Comparison of ENCODE assay signal across 14 cellular contexts in the genomic region with DNA sequence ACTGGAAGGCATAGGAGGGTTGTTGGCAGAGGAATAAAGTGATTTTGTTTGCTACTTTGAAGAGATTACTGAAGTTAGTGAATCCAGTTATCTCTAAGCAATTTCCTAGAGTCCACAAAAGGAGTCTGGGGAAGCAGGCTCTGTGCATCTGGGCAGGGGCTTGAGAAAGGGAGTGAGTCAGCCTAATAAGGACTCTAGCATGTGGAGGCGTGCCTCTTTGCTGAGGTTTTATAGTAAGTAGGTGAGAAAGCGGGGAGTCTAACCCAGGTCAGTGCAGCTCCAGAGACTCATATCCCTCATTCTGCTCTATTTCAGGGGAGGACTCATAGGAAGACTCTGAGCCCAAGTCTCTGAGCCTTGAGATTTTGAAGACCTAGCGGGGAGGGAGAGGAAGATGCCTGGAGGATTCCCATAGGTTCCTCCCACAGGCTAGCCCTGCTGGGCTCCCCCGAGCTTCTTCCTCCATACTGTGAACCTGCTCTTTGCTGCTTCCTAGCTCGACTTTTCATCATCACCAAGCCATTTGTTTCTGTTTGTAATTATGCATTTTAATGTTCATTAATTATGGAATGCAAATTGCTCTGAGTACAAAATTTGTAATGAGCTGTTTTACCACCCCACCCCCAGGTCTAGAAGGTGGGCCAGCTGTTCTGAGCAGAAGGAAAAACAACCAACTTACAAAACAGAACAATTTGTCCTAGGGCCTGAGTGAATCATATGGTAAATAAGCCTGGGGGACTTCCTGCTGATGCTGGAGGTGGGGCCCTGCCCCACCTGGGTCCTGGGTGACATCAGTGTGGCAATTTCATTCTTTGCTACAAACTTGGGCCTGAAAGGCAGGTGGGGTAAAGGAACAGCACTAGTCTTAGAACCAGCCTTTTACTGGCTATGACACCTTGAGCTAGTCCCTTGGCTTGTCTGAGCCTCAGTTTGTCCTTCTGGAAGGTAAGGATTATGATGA.
DNase-seq lines count a peak whose midpoint lies in the region; TF ChIP-seq lines count a peak whose summit lies in the region.
"Had no signal": no experiment of that assay in that cellular context is flagged by ENCODE, and none has a peak within 500 bp of the region (broad histone marks: within the 10 kb centered on the region; RNA-seq: fewer than 3 reads in every experiment).

No MANE protein-coding gene starts in this region.

- WGBS in smooth muscle cell (ENCODE audit: low lambda C conversion rate) = 26% methylated on average over 5 of the region's 5 CpGs

- H3K27ac ChIP-seq in HUES6 (ENCODE audit: low read depth, low read length) (peak overlapping the region; percentile 72), SJCRH30 (peak overlapping the region; percentile 64), iPS-18a (ENCODE audit: low read length) (no peak overlapping the region), smooth muscle cell (ENCODE audit: low read depth) (peak overlapping the region; percentile 70)
- H3K27ac ChIP-seq: C4-2B had no signal

- H3K36me3 ChIP-seq in HUES6 (ENCODE audit: control insufficient read depth, insufficient read depth, low read length) (peaks cover 4% of the 10 kb centered on the region; the same call in 1 of the 2 replicates), SJCRH30 (peaks cover 6% of the 10 kb centered on the region; the same call in 1 of the 2 replicates), iPS-18a (ENCODE audit: control insufficient read depth, low read depth, low read length) (no peaks in the 10 kb centered on the region), smooth muscle cell (ENCODE audit: low read depth) (no peaks in the 10 kb centered on the region)

- TF ChIP-seq CTCF in smooth muscle cell (IDR thresholded peaks at IDR 0.05; ENCODE audit: borderline replicate concordance, insufficient read depth, poor library complexity, severe bottlenecking) = no peak

- in situ Hi-C loops in G401 (cut with HindIII; ENCODE audit: low sequenced_read_pairs) = no loop called here

- DNase-seq in SJCRH30 (peak; percentile 40 to 66), smooth muscle cell (lab: John Stamatoyannopoulos, UW; ENCODE audit: unreplicated experiment) (no peak), NCI-H2227 treated with DMSO at 0.1 percent for 48 hours (lab: John Stamatoyannopoulos, UW) (no peak), G401 (ENCODE audit: low spot score) (no peak)
- no peak for DNase-seq in effector CD4-positive, alpha-beta T cell
- DNase-seq: activated CD4-positive, alpha-beta T cell treated with anti-CD3 and anti-CD28 coated beads for 1 hour; activated naive CD8-positive, alpha-beta T cell treated with anti-CD3 and anti-CD28 coated beads, Interleukin-2, amount 50 U/mL, for 24 hours; naive B cell; NCI-H2029; right cardiac atrium; stimulated activated naive CD8-positive, alpha-beta T cell treated with anti-CD3 and anti-CD28 coated beads, Interleukin-15, Interleukin-2, amounts not matched to agents 100 U/mL and 50 U/mL, for 24 hours had no signal

- H2AFZ ChIP-seq in smooth muscle cell (ENCODE audit: low read depth) = no peak overlapping the region

- H3K9ac ChIP-seq in HUES6 (ENCODE audit: low read length) = peak overlapping the region; percentile 29
- H3K9ac ChIP-seq in iPS-18a (ENCODE audit: low read length) = no peak overlapping the region
- no peak overlapping the region for H3K9ac ChIP-seq in smooth muscle cell (ENCODE audit: low read depth)

- H3F3A ChIP-seq in smooth muscle cell (ENCODE audit: low read depth) = peaks cover 5% of the 10 kb centered on the region

- H3K27me3 ChIP-seq in HUES6 (ENCODE audit: control insufficient read depth, insufficient read depth, low read length) (no peaks in the 10 kb centered on the region), SJCRH30 (no peaks in the 10 kb centered on the region), iPS-18a (ENCODE audit: control insufficient read depth, insufficient read depth, low read length) (no peaks in the 10 kb centered on the region), smooth muscle cell (ENCODE audit: low read depth) (no peaks in the 10 kb centered on the region)

- peaks cover 9% of the 10 kb centered on the region; the same call in 1 of the 2 replicates for H3K9me3 ChIP-seq in HUES6 (ENCODE audit: control insufficient read depth, insufficient read depth, low read depth, low read length)
- H3K9me3 ChIP-seq in SJCRH30 (replicated peaks) = 0 out of 2 replicates have a peak, but pooled peaks cover 3% of the 10 kb centered on the region
- H3K9me3 ChIP-seq in iPS-18a (ENCODE audit: control insufficient read depth, low read depth, low read length) = no peaks in the 10 kb centered on the region
- no peaks in the 10 kb centered on the region for H3K9me3 ChIP-seq in smooth muscle cell (replicated peaks; ENCODE audit: low read depth)

- H3K4me3 ChIP-seq in HUES6 (ENCODE audit: low read depth, low read length) = no peak overlapping the region
- no peak overlapping the region for H3K4me3 ChIP-seq in SJCRH30
- H3K4me3 ChIP-seq in iPS-18a (ENCODE audit: low read length) = peak overlapping the region; percentile 6
- no peak overlapping the region for H3K4me3 ChIP-seq in smooth muscle cell

- no peaks in the 10 kb centered on the region for H4K20me1 ChIP-seq in smooth muscle cell (ENCODE audit: low read depth)

- peak overlapping the region; percentile 20 for H3K4me2 ChIP-seq in smooth muscle cell

- no peaks in the 10 kb centered on the region for H3K79me2 ChIP-seq in smooth muscle cell (ENCODE audit: low read depth)

- H3K4me1 ChIP-seq in HUES6 (ENCODE audit: control insufficient read depth, insufficient read depth, low read length) (peaks cover 48% of the 10 kb centered on the region), SJCRH30 (peaks cover 59% of the 10 kb centered on the region), iPS-18a (ENCODE audit: control insufficient read depth, low read depth, low read length) (peaks cover 32% of the 10 kb centered on the region), smooth muscle cell (ENCODE audit: low read depth) (peaks cover 10% of the 10 kb centered on the region)

Comparison
In these comparisons a context has a peak if more than half of its experiments do, and no peak if none do; other contexts are left out.
1. DNase-seq: peak in SJCRH30 (2 of 2); none in smooth muscle cell (single experiment), NCI-H2227 treated with DMSO at 0.1 percent for 48 hours (single experiment), G401 (single experiment) and effector CD4-positive, alpha-beta T cell (single experiment).